8 cellular contexts compared by ENCODE assay signal in genomic region chr2:177161741-177162440, GRCh38. TPM values are rescaled to one million over a fixed set of nuclear protein-coding genes. Genes with fewer than 3 reads are reported as not detected.
DNase-seq lines count a peak whose midpoint lies in the region; ATAC-seq and TF ChIP-seq lines count a peak whose summit lies in the region.

No MANE protein-coding gene starts in this region.

- H3K36me3 ChIP-seq in breast epithelium = no peaks in the 10 kb centered on the region

- no peaks in the 10 kb centered on the region for H3K4me1 ChIP-seq in breast epithelium

- intact Hi-C loops in breast epithelium (cut with DNase I; ENCODE audit: low total_unique reads) = loop anchor here (5.0 kb wide), 1 partner anchor 170 kb away; no protein-coding TSS in a partner anchor

- H3K27ac ChIP-seq in 22Rv1 (no peak overlapping the region), breast epithelium (no peak overlapping the region)

- TF ChIP-seq CTCF in 22Rv1 (IDR thresholded peaks at IDR 0.05) (peak; percentile 65), breast epithelium (IDR thresholded peaks at IDR 0.05) (peak in 2 of 3 donors; percentile 11 to 53)

- no peak for TF ChIP-seq POLR2A in breast epithelium (IDR thresholded peaks at IDR 0.05)

- DNase-seq in Daoy (ENCODE audit: low read depth) (peak; percentile 23), NCI-H2171 treated with DMSO at 0.1 percent for 48 hours (lab: John Stamatoyannopoulos, UW) (peak; percentile 27), breast epithelium (ENCODE audit: low spot score in 2 of 2) (no peak), midbrain (lab: John Stamatoyannopoulos, UW) (peak; percentile 41)
- DNase-seq in activated CD8-positive, alpha-beta memory T cell treated with anti-CD3 and anti-CD28 coated beads, Interleukin-2, amount 50 U/mL, for 48 hours = no peak

- no peak overlapping the region for H3K4me3 ChIP-seq in breast epithelium

- H3K27me3 ChIP-seq in breast epithelium = no peaks in the 10 kb centered on the region

- H3K9me3 ChIP-seq in breast epithelium = no peaks in the 10 kb centered on the region

- ATAC-seq in GM19463 (IDR thresholded peaks at IDR 0.05; ENCODE audit: unreplicated experiment) (no peak), HG03139 (IDR thresholded peaks at IDR 0.05; ENCODE audit: unreplicated experiment) (no peak)

RNA-seq across cellular contexts. Expression of gene HNRNPA3, which starts 50.7 kb away (rescaled TPM):
- total RNA-seq in Daoy (2014; rRNA removed; shearing (Covaris generic)) = 47.2 and 52.1 TPM in 2 replicates
- total RNA-seq in breast epithelium = 10 to 100 TPM; 60.6 to 100.0 (median 95.9) TPM

Comparison
In these comparisons a context has a peak if more than half of its experiments do, and no peak if none do; other contexts are left out.
1. DNase-seq: peak in Daoy (single experiment), NCI-H2171 treated with DMSO at 0.1 percent for 48 hours (single experiment) and midbrain (single experiment); none in breast epithelium (0 of 2) and activated CD8-positive, alpha-beta memory T cell treated with anti-CD3 and anti-CD28 coated beads, Interleukin-2, amount 50 U/mL, for 48 hours (single experiment).